Comparison of ENCODE assay signal across 16 cellular contexts in the genomic region with DNA sequence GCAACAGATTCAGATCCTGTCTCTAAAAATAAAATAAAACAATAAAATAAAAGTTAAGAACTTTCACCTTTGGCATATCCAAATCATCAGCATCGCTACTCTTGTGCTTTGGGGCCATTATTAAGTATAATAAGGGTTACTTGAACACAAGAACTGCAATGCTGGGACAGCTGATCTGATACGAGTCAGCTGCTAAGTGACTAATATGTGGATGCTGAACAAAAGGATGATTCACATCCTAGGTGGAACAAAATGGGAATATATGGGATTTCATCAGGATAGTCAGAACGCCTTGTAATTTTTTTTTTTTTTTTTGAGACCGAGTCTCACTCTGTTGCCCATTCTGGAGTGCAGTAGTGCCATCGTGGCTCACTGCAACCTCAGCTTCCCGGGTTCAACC. TPM values are rescaled to one million over a fixed set of nuclear protein-coding genes. Genes with fewer than 3 reads are reported as not detected.
DNase-seq lines count a peak whose midpoint lies in the region; ATAC-seq and TF ChIP-seq lines count a peak whose summit lies in the region.
"Had no signal": no experiment of that assay in that cellular context is flagged by ENCODE, and none has a peak within 500 bp of the region (broad histone marks: within the 10 kb centered on the region; RNA-seq: fewer than 3 reads in every experiment).

No MANE protein-coding gene starts in this region.

- DNase-seq in GM03348 (ENCODE audit: low spot score) (peak; percentile 42), RKO (ENCODE audit: low spot score) (peak; percentile 90), epithelial cell of prostate (ENCODE audit: low read depth, low spot score) (peak; percentile 3), osteoblast (ENCODE audit: insufficient read length, low spot score, missing footprints) (peak; percentile 77), A673 (ENCODE audit: low spot score) (no peak), cerebellar nuclear complex (lab: John Stamatoyannopoulos, UW) (no peak)
- no peak for DNase-seq in CD4-positive, alpha-beta memory T cell
- DNase-seq: activated CD8-positive, alpha-beta memory T cell treated with anti-CD3 and anti-CD28 coated beads, Interleukin-2, amount 50 U/mL, for 48 hours; H9; mucosa of descending colon; NCI-H1105 treated with DMSO at 0.1 percent for 48 hours; NCI-H526 treated with DMSO at 0.1 percent for 48 hours; stimulated activated CD4-positive, alpha-beta T cell treated with anti-CD3 and anti-CD28 coated beads, Interleukin-4, amount 100 ng/mL, for 24 hours; stimulated activated naive CD4-positive, alpha-beta T cell treated with Interleukin-2 at 50 U/mL for 16 hours had no signal

- H3K9me3 ChIP-seq in osteoblast (ENCODE audit: low read depth, low read length) (no peaks in the 10 kb centered on the region), A673 (ENCODE audit: low read depth, low read length, poor library complexity, severe bottlenecking) (no peaks in the 10 kb centered on the region)
- H3K9me3 ChIP-seq in CD4-positive, alpha-beta memory T cell (ENCODE audit: control insufficient read depth in 1 of 2, low read length in 2 of 2): no peaks in the 10 kb centered on the region
- H3K9me3 ChIP-seq: mucosa of descending colon, SJSA1 had no signal

- H3K4me1 ChIP-seq in osteoblast (ENCODE audit: insufficient read depth, low read length) (no peaks in the 10 kb centered on the region), A673 (ENCODE audit: insufficient read depth, low read length, poor library complexity, severe bottlenecking) (no peaks in the 10 kb centered on the region)
- no peaks in the 10 kb centered on the region for H3K4me1 ChIP-seq in CD4-positive, alpha-beta memory T cell (ENCODE audit: insufficient read depth, low read length)
- H3K4me1 ChIP-seq: SJSA1 had no signal

- H3K4me1 Mint-ChIP-seq in CD4-positive, alpha-beta memory T cell: peaks cover 0 to 4% (median 0%) of the 10 kb centered on the region in 4 donors
- H3K4me1 Mint-ChIP-seq: H9 had no signal

- no peaks in the 10 kb centered on the region for H3K27me3 ChIP-seq in osteoblast (ENCODE audit: insufficient read depth, low read length)
- no peaks in the 10 kb centered on the region for H3K27me3 ChIP-seq in A673 (replicated peaks; ENCODE audit: insufficient read depth, low read depth, low read length, poor library complexity)
- no peaks in the 10 kb centered on the region for H3K27me3 ChIP-seq in CD4-positive, alpha-beta memory T cell (ENCODE audit: insufficient read depth, low read length)
- H3K27me3 ChIP-seq: SJSA1 had no signal

- TF ChIP-seq CTCF in osteoblast (IDR thresholded peaks at IDR 0.05; ENCODE audit: extremely low read depth, low read depth, low read length) (no peak), A673 (conservative IDR thresholded peaks at IDR 0.05; ENCODE audit: low read depth, low read length) (no peak)

- no peaks in the 10 kb centered on the region for H3K36me3 Mint-ChIP-seq in CD4-positive, alpha-beta memory T cell

- no peak overlapping the region for H3K4me3 Mint-ChIP-seq in CD4-positive, alpha-beta memory T cell
- H3K4me3 Mint-ChIP-seq: H9 had no signal

- CTCF ChIA-PET in A673 (lab: Charles Lee): no interaction called here
- CTCF ChIA-PET in CD4-positive, alpha-beta memory T cell (lab: Charles Lee; ENCODE audit: partially characterized antibody): no interaction called here

- no peaks in the 10 kb centered on the region for H4K20me1 ChIP-seq in osteoblast (ENCODE audit: insufficient read depth, low read length)

- POLR2A ChIA-PET in A673 (lab: Charles Lee; ENCODE audit: low non-redundant PET): no interaction called here
- POLR2A ChIA-PET in CD4-positive, alpha-beta memory T cell (lab: Charles Lee; ENCODE audit: partially characterized antibody): no interaction called here

- no peaks in the 10 kb centered on the region for H3K9me3 Mint-ChIP-seq in CD4-positive, alpha-beta memory T cell
- H3K9me3 Mint-ChIP-seq: H9 had no signal

- H3K4me2 ChIP-seq in osteoblast (ENCODE audit: insufficient read depth, low read length): no peak overlapping the region

- peak overlapping the region; percentile 37 for H2AFZ ChIP-seq in osteoblast (ENCODE audit: low read length)

- BruUV-seq in A673 (replicated peaks; lab: Mats Ljungman, UMichigan): no TSS peak

- H3K27me3 Mint-ChIP-seq in CD4-positive, alpha-beta memory T cell: no peaks in the 10 kb centered on the region

- H3K79me2 ChIP-seq in osteoblast (ENCODE audit: insufficient read depth, low read length): peaks cover 14% of the 10 kb centered on the region

- H3K27ac ChIP-seq in epithelial cell of prostate (peak overlapping the region; percentile 42), osteoblast (ENCODE audit: low read depth, low read length) (peak overlapping the region; percentile 70), A673 (ENCODE audit: low read depth, low read length, poor library complexity, severe bottlenecking) (no peak overlapping the region)
- H3K27ac ChIP-seq in CD4-positive, alpha-beta memory T cell (ENCODE audit: low read depth, low read length): no peak overlapping the region
- H3K27ac ChIP-seq: SJSA1 had no signal

- ATAC-seq in GM21390 (IDR thresholded peaks at IDR 0.05; ENCODE audit: unreplicated experiment): no peak
- ATAC-seq: mucosa of descending colon had no signal

- no peak overlapping the region for H3K27ac Mint-ChIP-seq in CD4-positive, alpha-beta memory T cell
- H3K27ac Mint-ChIP-seq: H9 had no signal

- H3K4me3 ChIP-seq in osteoblast (ENCODE audit: insufficient read depth, low read length) (no peak overlapping the region), A673 (ENCODE audit: low read depth, low read length, poor library complexity, severe bottlenecking) (no peak overlapping the region)
- H3K4me3 ChIP-seq in CD4-positive, alpha-beta memory T cell (ENCODE audit: low read length in 2 of 2): no peak overlapping the region
- H3K4me3 ChIP-seq: mucosa of descending colon, SJSA1 had no signal

- H3K36me3 ChIP-seq in osteoblast (ENCODE audit: insufficient read depth, low read length) (peaks cover 9% of the 10 kb centered on the region), A673 (ENCODE audit: insufficient read depth, low read length, poor library complexity, severe bottlenecking) (peaks cover 94% of the 10 kb centered on the region)
- no peaks in the 10 kb centered on the region for H3K36me3 ChIP-seq in CD4-positive, alpha-beta memory T cell (ENCODE audit: insufficient read depth, low read length)

- intact Hi-C loops in A673 (cut with micrococcal nuclease; ENCODE audit: unreplicated experiment): no loop called here
- intact Hi-C loops in CD4-positive, alpha-beta memory T cell (cut with micrococcal nuclease): no loop called here

RNA-seq across cellular contexts. Expression of gene BUB1B, which starts 29.7 kb away (rescaled TPM):
- total RNA-seq in osteoblast: 2.2 and 4.1 TPM in 2 replicates
- total RNA-seq in A673 (2021): 190 and 196 TPM in 2 replicates
- total RNA-seq in CD4-positive, alpha-beta memory T cell: under 1 TPM; 0.55 to 0.89 TPM
- polyA plus RNA-seq in CD4-positive, alpha-beta memory T cell: under 1 TPM in 1 of 2 donors, not detected in 1; 0.40 TPM

RNA-seq across cellular contexts. Expression of gene PAK6, which starts 48.3 kb away (rescaled TPM):
- total RNA-seq in osteoblast: not detected in 2 replicates
- 0.84 and 1.5 TPM in 2 replicates for total RNA-seq in A673 (2021)
- total RNA-seq in CD4-positive, alpha-beta memory T cell: under 1 TPM in 1 of 2 experiments, not detected in 1; 0.67 TPM
- 1 to 10 TPM in 1 of 2 donors, under 1 TPM in 1; 0.53 to 1.7 TPM for polyA plus RNA-seq in CD4-positive, alpha-beta memory T cell

Comparison
In these comparisons a context has a peak if more than half of its experiments do, and no peak if none do; other contexts are left out.
1. DNase-seq: peak in GM03348 (single experiment), RKO (single experiment), epithelial cell of prostate (single experiment) and osteoblast (single experiment); none in A673 (single experiment), cerebellar nuclear complex (0 of 2) and CD4-positive, alpha-beta memory T cell (0 of 5).
2. H3K27ac ChIP-seq: peak in epithelial cell of prostate (single experiment) and osteoblast (single experiment); none in A673 (single experiment) and CD4-positive, alpha-beta memory T cell (single experiment).
3. RNA of gene BUB1B, which starts 29.7 kb away (total RNA-seq): 190 to 196 TPM in A673; 2.2 to 4.1 TPM in osteoblast and 0.55 to 0.89 TPM in CD4-positive, alpha-beta memory T cell; every median in the first group is over 10 times any median in the second.